In genomic region chr18:52963481-52963880, GRCh38 we compare ENCODE assay signal across 24 cellular contexts.
"Had no signal": no experiment of that assay in that cellular context is flagged by ENCODE, and none has a peak within 500 bp of the region (broad histone marks: within the 10 kb centered on the region; RNA-seq: fewer than 3 reads in every experiment).

No MANE protein-coding gene starts in this region.

- H3K9me3 ChIP-seq: mucosa of descending colon, pancreas, prostate gland, upper lobe of left lung, vagina had no signal

- H3K36me3 Mint-ChIP-seq: immature natural killer cell; naive thymus-derived CD4-positive, alpha-beta T cell; stimulated activated effector memory CD8-positive, alpha-beta T cell treated with anti-CD3 and anti-CD28 coated beads, Interleukin-12 subunit alpha, Interleukin-12 subunit beta, amount 100 ng/mL, for 72 hours had no signal

- H3K36me3 ChIP-seq: left ventricle myocardium inferior, pancreas, prostate gland, spleen, tibial nerve, upper lobe of left lung, vagina had no signal

- DNase-seq: immature natural killer cell; left ventricle myocardium inferior; midbrain; mucosa of descending colon; naive thymus-derived CD4-positive, alpha-beta T cell; pancreas; posterior cingulate gyrus; retina; right cardiac atrium; spleen; stimulated activated CD4-positive, alpha-beta T cell treated with anti-CD3 and anti-CD28 coated beads, Interleukin-4, amount 100 ng/mL, for 24 hours; stimulated activated naive CD4-positive, alpha-beta T cell; substantia nigra; upper lobe of left lung had no signal

- H3K27me3 ChIP-seq: hepatocyte, pancreas, spleen, tibial nerve, upper lobe of left lung, vagina had no signal

- H3K4me1 Mint-ChIP-seq: immature natural killer cell; naive thymus-derived CD4-positive, alpha-beta T cell; stimulated activated effector memory CD8-positive, alpha-beta T cell treated with anti-CD3 and anti-CD28 coated beads, Interleukin-12 subunit alpha, Interleukin-12 subunit beta, amount 100 ng/mL, for 72 hours had no signal

- H3K79me2 ChIP-seq: hepatocyte had no signal

- H3K4me1 ChIP-seq: left ventricle myocardium inferior, pancreas, prostate gland, spleen, tibial nerve, vagina had no signal

- H3K4me3 ChIP-seq: hepatocyte, left ventricle myocardium inferior, lung, mucosa of descending colon, pancreas, prostate gland, skin epidermis, spleen, tibial nerve, upper lobe of left lung, vagina had no signal

- H3K27ac Mint-ChIP-seq: immature natural killer cell; naive thymus-derived CD4-positive, alpha-beta T cell; natural killer cell treated with Interleukin-12 subunit alpha and Interleukin-12 subunit beta and Interleukin-15 and Interleukin-18, amount 100 ng/mL, for 72 hours; stimulated activated effector memory CD8-positive, alpha-beta T cell treated with anti-CD3 and anti-CD28 coated beads, Interleukin-12 subunit alpha, Interleukin-12 subunit beta, amount 100 ng/mL, for 72 hours; stimulated activated naive CD8-positive, alpha-beta T cell treated with anti-CD3 and anti-CD28 coated beads, Interleukin-15, Interleukin-2, amounts not matched to agents 100 ng/mL and 50 ng/mL, for 24 hours had no signal

- H3K4me2 ChIP-seq: hepatocyte had no signal

- H2AFZ ChIP-seq: hepatocyte had no signal

- ATAC-seq: mucosa of descending colon; naive thymus-derived CD4-positive, alpha-beta T cell; natural killer cell treated with Interleukin-12 subunit alpha and Interleukin-12 subunit beta and Interleukin-15 and Interleukin-18, amount 100 ng/mL, for 72 hours; pancreas; right cardiac atrium; sciatic nerve; stimulated activated effector memory CD8-positive, alpha-beta T cell treated with anti-CD3 and anti-CD28 coated beads, Interleukin-12 subunit alpha, Interleukin-12 subunit beta, amount 100 ng/mL, for 72 hours had no signal

- H3K27ac ChIP-seq: hepatocyte, left ventricle myocardium inferior, pancreas, prostate gland, skin epidermis, spleen, tibial nerve, upper lobe of left lung, vagina had no signal

- H3K4me3 Mint-ChIP-seq: immature natural killer cell; naive thymus-derived CD4-positive, alpha-beta T cell; natural killer cell treated with Interleukin-12 subunit alpha and Interleukin-12 subunit beta and Interleukin-15 and Interleukin-18, amount 100 ng/mL, for 72 hours; stimulated activated effector memory CD8-positive, alpha-beta T cell treated with anti-CD3 and anti-CD28 coated beads, Interleukin-12 subunit alpha, Interleukin-12 subunit beta, amount 100 ng/mL, for 72 hours; stimulated activated naive CD8-positive, alpha-beta T cell treated with anti-CD3 and anti-CD28 coated beads, Interleukin-15, Interleukin-2, amounts not matched to agents 100 ng/mL and 50 ng/mL, for 24 hours had no signal

- H3K27me3 Mint-ChIP-seq: naive thymus-derived CD4-positive, alpha-beta T cell; natural killer cell treated with Interleukin-12 subunit alpha and Interleukin-12 subunit beta and Interleukin-15 and Interleukin-18, amount 100 ng/mL, for 72 hours; stimulated activated naive CD8-positive, alpha-beta T cell treated with anti-CD3 and anti-CD28 coated beads, Interleukin-15, Interleukin-2, amounts not matched to agents 100 ng/mL and 50 ng/mL, for 24 hours had no signal
